In the genomic region with DNA sequence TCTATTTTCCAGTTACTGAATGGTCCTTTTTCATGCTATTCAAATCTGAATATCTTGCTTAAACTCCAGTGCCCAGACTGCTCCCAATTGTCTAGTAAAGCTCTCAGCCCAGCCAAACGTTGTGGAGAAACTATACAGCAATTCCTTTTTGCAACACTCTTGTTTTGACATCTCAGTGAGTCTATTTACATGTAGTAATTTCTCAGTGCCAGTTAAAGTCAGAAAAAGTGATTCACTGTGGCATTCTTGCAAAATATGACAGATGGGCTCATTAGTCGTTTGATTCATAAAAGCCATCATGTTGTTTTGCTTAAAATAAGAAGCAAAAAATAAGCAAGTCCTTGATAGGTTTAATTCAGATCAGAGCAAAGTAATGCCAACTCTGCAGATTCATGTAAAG, we compare ENCODE assay signal across 28 cellular contexts. TPM values are rescaled to one million over a fixed set of nuclear protein-coding genes. Genes with fewer than 3 reads are reported as not detected.
"Had no signal": no experiment of that assay in that cellular context is flagged by ENCODE, and none has a peak within 500 bp of the region (broad histone marks: within the 10 kb centered on the region; RNA-seq: fewer than 3 reads in every experiment).

No MANE protein-coding gene starts in this region.

- H3K4me1 ChIP-seq: adrenal gland, gastrocnemius medialis, left lung, neural progenitor cell, spleen, testis, vagina had no signal

- DNase-seq: activated B cell treated with CpG ODN at 0.5 μM for 24 hours; activated CD4-positive, alpha-beta T cell treated with anti-CD3 and anti-CD28 coated beads for 36 hours; activated CD4-positive, alpha-beta T cell treated with anti-CD3 and anti-CD28 coated beads, Interleukin-2, amount 50 U/mL, for 48 hours; activated CD8-positive, alpha-beta memory T cell treated with anti-CD3 and anti-CD28 coated beads, Interleukin-2, amount 50 U/mL, for 48 hours; activated naive CD4-positive, alpha-beta T cell; activated T-cell treated with anti-CD3 and anti-CD28 coated beads, Interleukin-2, amount 50 U/mL, for 4 hours; adrenal gland; effector memory CD4-positive, alpha-beta T cell; gastrocnemius medialis; hippocampal formation; kidney glomerular epithelial cell; left lung; naive thymus-derived CD4-positive, alpha-beta T cell; spleen; stimulated activated CD4-positive, alpha-beta T cell treated with anti-CD3 and anti-CD28 coated beads, Interleukin-4, amount 100 ng/mL, for 1 hour; stimulated activated naive CD4-positive, alpha-beta T cell; testis; trophoblast cell had no signal

- H3K36me3 ChIP-seq: adrenal gland, gastrocnemius medialis, left lung, neural progenitor cell, spleen, vagina had no signal

- H2AFZ ChIP-seq: neural progenitor cell had no signal

- H3K9me3 ChIP-seq: adrenal gland, gastrocnemius medialis, testis, vagina had no signal

- H3K9ac ChIP-seq: neural progenitor cell had no signal

- H3K4me2 ChIP-seq: neural progenitor cell had no signal

- H3K4me3 ChIP-seq: adrenal gland, gastrocnemius medialis, left lung, lung, neural progenitor cell, spleen, testis, vagina had no signal

- H3K27ac ChIP-seq: adrenal gland, gastrocnemius medialis, left lung, neural progenitor cell, spleen, testis, vagina had no signal

- ATAC-seq: activated CD4-positive, alpha-beta T cell treated with anti-CD3 and anti-CD28 coated beads for 36 hours; activated T-cell treated with anti-CD3 and anti-CD28 coated beads, Interleukin-2, amount 50 U/mL, for 4 hours; gastrocnemius medialis; left lung; naive thymus-derived CD4-positive, alpha-beta T cell had no signal

- H3K27me3 ChIP-seq: adrenal gland, gastrocnemius medialis, left lung, neural progenitor cell, spleen, testis, vagina had no signal

RNA-seq across cellular contexts. Expression of a gene that starts 20.7 kb away (rescaled TPM):
- total RNA-seq: activated B cell treated with CpG ODN at 0.5 μM for 24 hours; activated CD4-positive, alpha-beta T cell treated with anti-CD3 and anti-CD28 coated beads for 36 hours; activated CD8-positive, alpha-beta memory T cell treated with anti-CD3 and anti-CD28 coated beads for 36 hours; activated T-cell treated with anti-CD3 and anti-CD28 coated beads, Interleukin-2, amount 50 U/mL, for 4 hours; activated T-helper 2 cell treated with anti-CD3 and anti-CD28 coated beads, Interferon-gamma antibody, Interleukin-2, Interleukin-4, amounts not matched to agents 10 μg/mL and 5 μg/mL and 100 μg/mL, durations not matched to agents 14 hours and 24 hours and 36 hours; adrenal gland; astrocyte; dermis microvascular lymphatic vessel endothelial cell; gastrocnemius medialis; left lung; lung; naive thymus-derived CD4-positive, alpha-beta T cell; osteoblast; progenitor cell of endocrine pancreas; spleen; vagina had no signal
- polyA plus RNA-seq: adrenal gland; esophagus; naive thymus-derived CD4-positive, alpha-beta T cell; spleen had no signal
